ENCODE assay signal across 8 cellular contexts in genomic region chr9:78298046-78298511, GRCh38. TPM values are rescaled to one million over a fixed set of nuclear protein-coding genes. Genes with fewer than 3 reads are reported as not detected.
DNase-seq lines count a peak whose midpoint lies in the region; ATAC-seq, FAIRE-seq and TF ChIP-seq lines count a peak whose summit lies in the region.

No MANE protein-coding gene starts in this region.

- POLR2A ChIA-PET in GM12878 (lab: Charles Lee), result no interaction called here

- peak overlapping the region; percentile 97 for H2AFZ ChIP-seq in GM12878 (ENCODE audit: control insufficient read depth, low read depth, low read length)

- SMC1A ChIA-PET in GM12878 (lab: Charles Lee; ENCODE audit: uncharacterized antibody, unreplicated experiment), result interaction anchor here (0.7 to 1.6 kb wide), 4 partner anchors 17 to 39 kb away, joined by 3 to 4 read pairs (median 4); no protein-coding TSS in a partner anchor

- DNase-seq in G401 (ENCODE audit: low spot score) (peak; percentile 9), NB4 (ENCODE audit: low read depth) (peak; percentile 57), GM12878 (ENCODE audit: low read depth, low spot score) (no peak), kidney epithelial cell (ENCODE audit: low read depth) (no peak), A172 (ENCODE audit: low spot score) (no peak), aorta (no peak), GF-D8 (lab: John Stamatoyannopoulos, UW) (no peak)
- DNase-seq in stimulated activated naive CD8-positive, alpha-beta T cell treated with anti-CD3 and anti-CD28 coated beads, Interleukin-15, Interleukin-2, amounts not matched to agents 100 U/mL and 50 U/mL, for 24 hours, result peak; percentile 22

- intact Hi-C loops in GM12878 (cut with micrococcal nuclease; ENCODE audit: unreplicated experiment) (no loop called here), aorta (cut with DNase I) (loop anchor here in 1 of 2 donors (5.0 kb wide), 1 partner anchor 61 kb away; the partner anchor contains the start of gene CEP78)

- H3K79me2 ChIP-seq in GM12878 (ENCODE audit: control insufficient read depth, insufficient read depth, low read length), result peaks cover 14% of the 10 kb centered on the region

- no peak for TF ChIP-seq RAD21 in GM12878 (IDR thresholded peaks at IDR 0.05; ENCODE audit: insufficient read depth, low read depth, low read length)

- TF ChIP-seq EP300 in GM12878 (IDR thresholded peaks at IDR 0.05; ENCODE audit: borderline replicate concordance in 1 of 2, control insufficient read depth in 1 of 2, low read depth in 2 of 2, low read length in 2 of 2), result no peak

- WGBS in GM12878 (ENCODE audit: insufficient coverage, insufficient replicate concordance, low lambda C conversion rate, missing lambda C conversion rate), result 29% methylated on average over 10 of the region's 13 CpGs
- 9 to 10% methylated on average over 11 to 13 of the region's 13 CpGs for whole genome bisulfite sequencing in aorta, 2 donors

- H3K4me1 ChIP-seq in GM12878 (ENCODE audit: control insufficient read depth, insufficient read depth, low read length) (peaks cover 7% of the 10 kb centered on the region), aorta (ENCODE audit: control insufficient read depth in 1 of 2, insufficient read depth in 2 of 2, low read length in 2 of 2) (no peaks in the 10 kb centered on the region)

- peak overlapping the region; percentile 85 for H3K4me2 ChIP-seq in GM12878 (ENCODE audit: control insufficient read depth, insufficient read depth)

- peak overlapping the region; percentile 81 for H3K9ac ChIP-seq in GM12878 (ENCODE audit: control insufficient read depth, insufficient read depth, low read length)

- TF ChIP-seq CTCF in NB4 (IDR thresholded peaks at IDR 0.05; ENCODE audit: low read depth, low read length) (no peak), GM12878 (IDR thresholded peaks at IDR 0.05 in 2 of 3, conservative IDR thresholded peaks at IDR 0.05 in 1 of 3; ENCODE audit: control insufficient read depth in 2 of 3, extremely low read depth in 1 of 3, insufficient read depth in 1 of 3, low read depth in 3 of 3, low read length in 3 of 3) (no peak), kidney epithelial cell (IDR thresholded peaks at IDR 0.05; ENCODE audit: insufficient read depth, low read length, poor library complexity, severe bottlenecking) (no peak)

- no TSS peak for BruUV-seq in GM12878 (replicated peaks; lab: Mats Ljungman, UMichigan)

- H4K20me1 ChIP-seq in GM12878 (ENCODE audit: control insufficient read depth, insufficient read depth), result no peaks in the 10 kb centered on the region

- peak overlapping the region; percentile 18 for H3K27ac ChIP-seq in GM12878 (ENCODE audit: control insufficient read depth, insufficient read depth)
- no peak overlapping the region for H3K27ac ChIP-seq in aorta (ENCODE audit: low read depth in 1 of 2, low read length in 2 of 2)

- CTCF ChIA-PET in GM12878 (lab: Yijun Ruan, JAX), result no interaction called here

- ATAC-seq in GM12878 (peak; percentile 1; the same call in 1 of the 3 replicates), aorta (ENCODE audit: low FRiP score) (no peak)
- ATAC-seq in stimulated activated naive CD8-positive, alpha-beta T cell treated with anti-CD3 and anti-CD28 coated beads, Interleukin-15, Interleukin-2, amounts not matched to agents 100 U/mL and 50 U/mL, for 24 hours, result no peak

- H3K27me3 ChIP-seq in GM12878 (replicated peaks in 1 of 2; ENCODE audit: control insufficient read depth in 2 of 2, insufficient read depth in 2 of 2, low read length in 1 of 2) (no peaks in the 10 kb centered on the region), kidney epithelial cell (ENCODE audit: control insufficient read depth, insufficient read depth, low read length) (no peaks in the 10 kb centered on the region), aorta (ENCODE audit: control insufficient read depth in 1 of 2, insufficient read depth in 2 of 2, low read length in 1 of 2) (no peaks in the 10 kb centered on the region)

- no peaks in the 10 kb centered on the region for H3K9me3 ChIP-seq in GM12878 (replicated peaks; ENCODE audit: control insufficient read depth, insufficient read depth, low read length)
- no peaks in the 10 kb centered on the region for H3K9me3 ChIP-seq in aorta (ENCODE audit: control insufficient read depth, low read length)

- in situ Hi-C loops in G401 (cut with HindIII; ENCODE audit: low sequenced_read_pairs), result no loop called here
- in situ Hi-C loops in GM12878 (cut with MboI), result no loop called here

- TF ChIP-seq POLR2A in NB4 (IDR thresholded peaks at IDR 0.05; ENCODE audit: extremely low read depth, insufficient read length) (no peak), GM12878 (IDR thresholded peaks at IDR 0.05; ENCODE audit: low read depth, low read length) (no peak)

- RAD21 ChIA-PET in GM12878 (lab: Charles Lee; ENCODE audit: unreplicated experiment), result interaction anchor here (2.4 kb wide), 1 partner anchor 40 kb away, joined by 5 read pairs; no protein-coding TSS in a partner anchor

- H3K36me3 ChIP-seq in GM12878 (ENCODE audit: control insufficient read depth in 2 of 2, insufficient read depth in 2 of 2, low read length in 1 of 2) (no peaks in the 10 kb centered on the region; a peak in 1 of 4 replicates), kidney epithelial cell (ENCODE audit: control insufficient read depth, insufficient read depth, low read length) (no peaks in the 10 kb centered on the region), aorta (ENCODE audit: control insufficient read depth in 1 of 2, insufficient read depth in 2 of 2, low read length in 1 of 2) (no peaks in the 10 kb centered on the region)

- H3K4me3 ChIP-seq in NB4 (ENCODE audit: low read depth, low read length) (peak overlapping the region; percentile 85), GM12878 (peak overlapping the region; percentile 83), kidney epithelial cell (ENCODE audit: low read depth, low read length) (peak overlapping the region; percentile 76), aorta (ENCODE audit: low read length in 2 of 2) (no peak overlapping the region)

- no peak for FAIRE-seq in GM12878 (lab: Jason Lieb, UNC)

TF ChIP-seq in GM12878, 131 proteins besides CTCF, POLR2A, EP300 and RAD21 (continues in another document):
- TF ChIP-seq NBN (IDR thresholded peaks at IDR 0.05) (no peak), BCL3 (IDR thresholded peaks at IDR 0.05; ENCODE audit: borderline replicate concordance, insufficient read depth, low read depth, low read length, poor library complexity, severe bottlenecking) (no peak), PAX5 (IDR thresholded peaks at IDR 0.05; ENCODE audit: borderline replicate concordance, low read depth, low read length) (no peak), SKIL (IDR thresholded peaks at IDR 0.05; ENCODE audit: low read depth, poor library complexity, severe bottlenecking) (no peak), CREM (IDR thresholded peaks at IDR 0.05; ENCODE audit: low read depth) (no peak)

RNA-seq across cellular contexts. Expression of gene PSAT1, which starts 1.2 kb away (rescaled TPM):
- 222 and 268 TPM in 2 replicates for total RNA-seq in G401 (2014; rRNA removed; shearing (Covaris generic))
- 3.0 TPM in 2 replicates for total RNA-seq in GM12878 (2013; cell fraction: nucleolus; rRNA removed)
- total RNA-seq in GM12878 (2014; rRNA removed) (35.1 and 46.7 TPM in 2 replicates), GM12878 (2014; rRNA removed; fragmentation: Illumina TruSeq; extraction: Trizol) (35.3 and 36.7 TPM in 2 replicates), GM12878 (2021) (44.5 and 47.2 TPM in 2 replicates), kidney epithelial cell (259 and 265 TPM in 2 replicates), aorta (1 to 10 TPM; 1.7 to 4.1 TPM)
- 18.1 TPM for polyA plus RNA-seq in GM12878 (2011; ENCODE audit: low read depth)
- polyA plus RNA-seq in GM12878 (2011; rRNA removed) (50.3 and 75.5 TPM in 2 replicates), GM12878 (2014; fragmentation: Illumina TruSeq; extraction: Trizol) (55.1 and 59.2 TPM in 2 replicates), GM12878 (2014; fragmentation: Nextera tagmentation; extraction: Ambion mirVana) (10 to 100 TPM; 53.6 to 70.2 TPM), GM12878 (2014; rRNA removed) (39.4 and 46.0 TPM in 2 replicates), GM12878 (2016; fragmentation: Nextera tagmentation; extraction: Ambion mirVana) (100 to 1,000 TPM; 122 to 126 TPM), aorta (1 to 10 TPM in 1 of 2 donors, under 1 TPM in 1; 0.56 to 2.6 TPM)
- polyA plus RNA-seq in GM12878 (2011; cell fraction: cytosol; rRNA removed), result 34.1 and 34.8 TPM in 2 replicates
- 20.9 and 29.5 TPM in 2 replicates for polyA plus RNA-seq in GM12878 (2011; cell fraction: nucleus; rRNA removed)
- polyA plus RNA-seq in GM12878 (2012), result 19.1 and 28.6 TPM in 2 replicates
- 32.3 and 34.3 TPM in 2 replicates for polyA minus RNA-seq in GM12878 (2011; rRNA and poly(A)+ RNA removed)
- polyA minus RNA-seq in GM12878 (2011; cell fraction: cytosol; rRNA and poly(A)+ RNA removed), result 19.6 and 24.2 TPM in 2 replicates
- polyA minus RNA-seq in GM12878 (2011; cell fraction: nucleus; rRNA and poly(A)+ RNA removed), result 7.5 and 9.4 TPM in 2 replicates
- 147 and 182 TPM in 2 replicates for total RNA-seq in A172 (2014; rRNA removed; shearing (Covaris generic))

Comparison
In these comparisons a context has a peak if more than half of its experiments do, and no peak if none do; other contexts are left out.
1. DNase-seq: peak in G401 (single experiment), NB4 (single experiment) and stimulated activated naive CD8-positive, alpha-beta T cell treated with anti-CD3 and anti-CD28 coated beads, Interleukin-15, Interleukin-2, amounts not matched to agents 100 U/mL and 50 U/mL, for 24 hours (single experiment); none in GM12878 (single experiment), kidney epithelial cell (single experiment), A172 (single experiment), aorta (0 of 2) and GF-D8 (single experiment).
2. H3K4me3 ChIP-seq: peak in NB4 (single experiment), GM12878 (single experiment) and kidney epithelial cell (single experiment); none in aorta (0 of 2).